Comparison of ENCODE assay signal across 9 cellular contexts in the genomic region with DNA sequence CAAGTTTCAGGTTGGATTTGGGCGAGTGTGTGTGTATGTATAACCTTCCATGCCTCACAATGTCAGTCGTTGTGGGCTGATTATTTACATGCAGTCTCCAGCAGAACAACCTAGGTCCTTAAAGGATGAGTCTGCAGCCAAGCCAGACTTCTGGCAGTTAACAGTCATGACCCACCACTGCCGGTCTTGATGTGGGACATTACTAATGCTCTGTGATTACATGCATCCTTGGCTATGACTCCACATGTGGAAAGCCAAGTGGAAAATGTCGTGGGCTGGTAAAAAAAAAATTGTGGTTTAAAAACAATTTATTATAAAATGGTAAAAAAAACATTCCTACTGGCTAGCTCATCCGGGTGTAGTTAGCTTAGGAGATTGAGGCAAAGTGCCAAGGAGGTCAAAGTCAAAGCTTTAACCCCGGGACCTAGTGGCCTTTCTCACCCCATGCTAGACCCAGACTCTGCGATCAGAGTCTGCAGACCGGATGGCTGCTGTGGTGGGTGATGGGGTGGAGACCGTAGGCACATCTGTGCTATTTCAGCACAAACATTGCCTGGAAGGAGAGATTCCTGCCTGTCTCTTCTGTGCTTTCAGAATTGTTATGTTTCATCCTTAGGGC. TPM values are rescaled to one million over a fixed set of nuclear protein-coding genes. Genes with fewer than 3 reads are reported as not detected.
A peak's percentile ranks its signal among the peaks of the same experiment; 100 is the strongest.
DNase-seq lines count a peak whose midpoint lies in the region; ATAC-seq and TF ChIP-seq lines count a peak whose summit lies in the region.
"Had no signal": no experiment of that assay in that cellular context is flagged by ENCODE, and none has a peak within 500 bp of the region (broad histone marks: within the 10 kb centered on the region; RNA-seq: fewer than 3 reads in every experiment).

No MANE protein-coding gene starts in this region.

- no peaks in the 10 kb centered on the region for H3K36me3 ChIP-seq in right atrium auricular region

- H3K27me3 Mint-ChIP-seq in activated CD4-positive, alpha-beta T cell treated with anti-CD3 and anti-CD28 coated beads for 36 hours = peaks cover 3% of the 10 kb centered on the region
- no peaks in the 10 kb centered on the region for H3K27me3 Mint-ChIP-seq in activated CD4-positive, alpha-beta T cell treated with anti-CD3 and anti-CD28 coated beads, Interleukin-2, amount 10 ng/mL, durations not matched to agents 7 days and 5 days
- H3K27me3 Mint-ChIP-seq in stimulated activated naive CD8-positive, alpha-beta T cell treated with anti-CD3 and anti-CD28 coated beads, Interleukin-15, amount 100 ng/mL, for 72 hours = no peaks in the 10 kb centered on the region

- H3K27ac Mint-ChIP-seq in activated CD4-positive, alpha-beta T cell treated with anti-CD3 and anti-CD28 coated beads for 36 hours = peak overlapping the region; percentile 29
- no peak overlapping the region for H3K27ac Mint-ChIP-seq in activated CD4-positive, alpha-beta T cell treated with anti-CD3 and anti-CD28 coated beads, Interleukin-2, amount 10 ng/mL, durations not matched to agents 7 days and 5 days
- H3K27ac Mint-ChIP-seq in stimulated activated naive CD8-positive, alpha-beta T cell treated with anti-CD3 and anti-CD28 coated beads, Interleukin-15, amount 100 ng/mL, for 72 hours = no peak overlapping the region

- peak; percentile 46 for DNase-seq in activated CD4-positive, alpha-beta T cell treated with anti-CD3 and anti-CD28 coated beads for 36 hours
- DNase-seq in activated CD4-positive, alpha-beta T cell treated with anti-CD3 and anti-CD28 coated beads, Interleukin-2, amount 10 ng/mL, durations not matched to agents 7 days and 5 days = no peak
- DNase-seq in amniotic epithelial cell (ENCODE audit: low read depth) = peak; percentile 98
- DNase-seq in right atrium auricular region (ENCODE audit: low spot score) = peak; percentile 87
- no peak for DNase-seq in stimulated activated naive CD8-positive, alpha-beta T cell treated with anti-CD3 and anti-CD28 coated beads, Interleukin-15, amount 100 ng/mL, for 72 hours
- no peak for DNase-seq in cortex of kidney (lab: John Stamatoyannopoulos, UW)
- DNase-seq in SIG-M5 treated with dmso at 0.1 percent for 504 hours (lab: John Stamatoyannopoulos, UW; ENCODE audit: unreplicated experiment) = no peak
- DNase-seq in NCI-H2227 (lab: John Stamatoyannopoulos, UW; ENCODE audit: unreplicated experiment) = no peak

- no peak overlapping the region for H3K4me3 ChIP-seq in right atrium auricular region

- H3K9me3 ChIP-seq in right atrium auricular region = no peaks in the 10 kb centered on the region

- peak overlapping the region; percentile 46 to 74 for H3K27ac ChIP-seq in right atrium auricular region

- H3K4me1 ChIP-seq in right atrium auricular region = peaks cover 0 to 43% of the 10 kb centered on the region in 2 donors

- intact Hi-C loops in activated CD4-positive, alpha-beta T cell treated with anti-CD3 and anti-CD28 coated beads for 36 hours (cut with DNase I, micrococcal nuclease) = no loop called here

- H3K4me3 Mint-ChIP-seq in activated CD4-positive, alpha-beta T cell treated with anti-CD3 and anti-CD28 coated beads for 36 hours = no peak overlapping the region
- no peak overlapping the region for H3K4me3 Mint-ChIP-seq in activated CD4-positive, alpha-beta T cell treated with anti-CD3 and anti-CD28 coated beads, Interleukin-2, amount 10 ng/mL, durations not matched to agents 7 days and 5 days
- H3K4me3 Mint-ChIP-seq in stimulated activated naive CD8-positive, alpha-beta T cell treated with anti-CD3 and anti-CD28 coated beads, Interleukin-15, amount 100 ng/mL, for 72 hours = no peak overlapping the region
- H3K4me3 Mint-ChIP-seq: CD14-positive monocyte had no signal

- peaks cover 17% of the 10 kb centered on the region for H3K36me3 Mint-ChIP-seq in activated CD4-positive, alpha-beta T cell treated with anti-CD3 and anti-CD28 coated beads for 36 hours (ENCODE audit: low read depth)
- H3K36me3 Mint-ChIP-seq in activated CD4-positive, alpha-beta T cell treated with anti-CD3 and anti-CD28 coated beads, Interleukin-2, amount 10 ng/mL, durations not matched to agents 7 days and 5 days (ENCODE audit: low read depth) = peaks cover 11% of the 10 kb centered on the region

- H3K9me3 Mint-ChIP-seq in activated CD4-positive, alpha-beta T cell treated with anti-CD3 and anti-CD28 coated beads for 36 hours (ENCODE audit: low read depth) = no peaks in the 10 kb centered on the region
- no peaks in the 10 kb centered on the region for H3K9me3 Mint-ChIP-seq in activated CD4-positive, alpha-beta T cell treated with anti-CD3 and anti-CD28 coated beads, Interleukin-2, amount 10 ng/mL, durations not matched to agents 7 days and 5 days
- H3K9me3 Mint-ChIP-seq in stimulated activated naive CD8-positive, alpha-beta T cell treated with anti-CD3 and anti-CD28 coated beads, Interleukin-15, amount 100 ng/mL, for 72 hours = no peaks in the 10 kb centered on the region

- TF ChIP-seq CTCF in right atrium auricular region (IDR thresholded peaks at IDR 0.05) = no peak

- ATAC-seq in activated CD4-positive, alpha-beta T cell treated with anti-CD3 and anti-CD28 coated beads for 36 hours = peak; percentile 56
- ATAC-seq in stimulated activated naive CD8-positive, alpha-beta T cell treated with anti-CD3 and anti-CD28 coated beads, Interleukin-15, amount 100 ng/mL, for 72 hours = peak; percentile 60

- CTCF ChIA-PET in activated CD4-positive, alpha-beta T cell treated with anti-CD3 and anti-CD28 coated beads for 36 hours (lab: Charles Lee) = interaction anchor here (0.8 to 5.5 kb wide), 3 partner anchors 17 to 65 kb away, joined by 3 to 114 read pairs (median 28); partner anchors contain the start of gene LXN
- CTCF ChIA-PET in activated CD4-positive, alpha-beta T cell treated with anti-CD3 and anti-CD28 coated beads, Interleukin-2, amount 10 ng/mL, durations not matched to agents 7 days and 5 days (lab: Charles Lee) = no interaction called here

- H3K27me3 ChIP-seq in right atrium auricular region = no peaks in the 10 kb centered on the region

- peaks cover 37% of the 10 kb centered on the region for H3K4me1 Mint-ChIP-seq in activated CD4-positive, alpha-beta T cell treated with anti-CD3 and anti-CD28 coated beads for 36 hours
- peaks cover 43% of the 10 kb centered on the region for H3K4me1 Mint-ChIP-seq in activated CD4-positive, alpha-beta T cell treated with anti-CD3 and anti-CD28 coated beads, Interleukin-2, amount 10 ng/mL, durations not matched to agents 7 days and 5 days
- peaks cover 40% of the 10 kb centered on the region for H3K4me1 Mint-ChIP-seq in stimulated activated naive CD8-positive, alpha-beta T cell treated with anti-CD3 and anti-CD28 coated beads, Interleukin-15, amount 100 ng/mL, for 72 hours

- POLR2A ChIA-PET in activated CD4-positive, alpha-beta T cell treated with anti-CD3 and anti-CD28 coated beads for 36 hours (lab: Charles Lee) = no interaction called here
- POLR2A ChIA-PET in activated CD4-positive, alpha-beta T cell treated with anti-CD3 and anti-CD28 coated beads, Interleukin-2, amount 10 ng/mL, durations not matched to agents 7 days and 5 days (lab: Charles Lee) = no interaction called here

RNA-seq across cellular contexts. Expression of gene RARRES1, which starts 6.8 kb away (rescaled TPM):
- not detected for total RNA-seq in activated CD4-positive, alpha-beta T cell treated with anti-CD3 and anti-CD28 coated beads for 36 hours
- not detected for total RNA-seq in activated CD4-positive, alpha-beta T cell treated with anti-CD3 and anti-CD28 coated beads, Interleukin-2, amount 10 ng/mL, durations not matched to agents 7 days and 5 days
- 100 to 1,000 TPM in 1 of 2 donors, 10 to 100 TPM in 1; 10.0 to 291 TPM for total RNA-seq in right atrium auricular region

RNA-seq across cellular contexts. Expression of gene LXN, which starts 53.0 kb away (rescaled TPM):
- total RNA-seq in activated CD4-positive, alpha-beta T cell treated with anti-CD3 and anti-CD28 coated beads for 36 hours = 10 to 100 TPM; 12.5 to 13.9 TPM
- 10 to 100 TPM in 1 of 2 experiments, 1 to 10 TPM in 1; 9.3 to 11.5 TPM for total RNA-seq in activated CD4-positive, alpha-beta T cell treated with anti-CD3 and anti-CD28 coated beads, Interleukin-2, amount 10 ng/mL, durations not matched to agents 7 days and 5 days
- 10 to 100 TPM in 1 of 2 donors, 1 to 10 TPM in 1; 7.3 to 20.5 TPM for total RNA-seq in right atrium auricular region

Comparison
In these comparisons a context has a peak if more than half of its experiments do, and no peak if none do; other contexts are left out.
1. DNase-seq: peak in activated CD4-positive, alpha-beta T cell treated with anti-CD3 and anti-CD28 coated beads for 36 hours (single experiment), amniotic epithelial cell (single experiment) and right atrium auricular region (single experiment); none in activated CD4-positive, alpha-beta T cell treated with anti-CD3 and anti-CD28 coated beads, Interleukin-2, amount 10 ng/mL, durations not matched to agents 7 days and 5 days (single experiment), stimulated activated naive CD8-positive, alpha-beta T cell treated with anti-CD3 and anti-CD28 coated beads, Interleukin-15, amount 100 ng/mL, for 72 hours (0 of 2), cortex of kidney (single experiment), SIG-M5 treated with dmso at 0.1 percent for 504 hours (single experiment) and NCI-H2227 (single experiment).
2. RNA of gene RARRES1, which starts 6.8 kb away (total RNA-seq): 10.0 to 291 TPM in right atrium auricular region; not detected in activated CD4-positive, alpha-beta T cell treated with anti-CD3 and anti-CD28 coated beads for 36 hours and not detected in activated CD4-positive, alpha-beta T cell treated with anti-CD3 and anti-CD28 coated beads, Interleukin-2, amount 10 ng/mL, durations not matched to agents 7 days and 5 days; every median in the first group is over 10 times any median in the second.